ENCODE assay signal across 9 cellular contexts in genomic region chr22:43345761-43346261, GRCh38. TPM values are rescaled to one million over a fixed set of nuclear protein-coding genes. Genes with fewer than 3 reads are reported as not detected.
A peak's percentile ranks its signal among the peaks of the same experiment; 100 is the strongest.
DNase-seq lines count a peak whose midpoint lies in the region; ATAC-seq and TF ChIP-seq lines count a peak whose summit lies in the region.
"Had no signal": no experiment of that assay in that cellular context is flagged by ENCODE, and none has a peak within 500 bp of the region (broad histone marks: within the 10 kb centered on the region; RNA-seq: fewer than 3 reads in every experiment).

No MANE protein-coding gene starts in this region.

- no peaks in the 10 kb centered on the region for H3K9me3 ChIP-seq in endodermal cell (ENCODE audit: control insufficient read depth, low read length)
- H3K9me3 ChIP-seq: psoas muscle had no signal

- H3K4me3 ChIP-seq in endodermal cell (ENCODE audit: low read length), result no peak overlapping the region
- H3K4me3 ChIP-seq: psoas muscle had no signal

- no peak overlapping the region for H3K27ac ChIP-seq in endodermal cell (ENCODE audit: low read depth, low read length)
- H3K27ac ChIP-seq: psoas muscle had no signal

- H3K9me3 Mint-ChIP-seq in endodermal cell, result no peaks in the 10 kb centered on the region

- H3K4me1 ChIP-seq in endodermal cell (ENCODE audit: control insufficient read depth, insufficient read depth, low read length), result no peaks in the 10 kb centered on the region
- H3K4me1 ChIP-seq: psoas muscle had no signal

- DNase-seq in AG08395 (ENCODE audit: low spot score) (peak; percentile 39), GM10266 (ENCODE audit: extremely low spot score) (peak; percentile 38), NCI-H460 (ENCODE audit: extremely low read depth, low read depth) (peak; percentile 11), endodermal cell (peak; percentile 53), EL (no peak), mucosa of gallbladder (ENCODE audit: low spot score) (no peak)

- 79 to 81% methylated on average over 5 to 6 of the region's 6 CpGs for WGBS in endodermal cell (ENCODE audit: insufficient coverage in 1 of 2, insufficient read length in 1 of 2), 2 experiments

- H3K4me1 Mint-ChIP-seq in endodermal cell, result no peaks in the 10 kb centered on the region

- H3K27me3 Mint-ChIP-seq in endodermal cell (ENCODE audit: insufficient read depth), result peaks cover 56% of the 10 kb centered on the region

- H3K27ac Mint-ChIP-seq in endodermal cell, result no peak overlapping the region

- H3K27me3 ChIP-seq in endodermal cell (ENCODE audit: control insufficient read depth, insufficient read depth, low read length, poor library complexity, severe bottlenecking), result peaks cover 48% of the 10 kb centered on the region

- ATAC-seq in GM21360 (IDR thresholded peaks at IDR 0.05; ENCODE audit: unreplicated experiment), result no peak
- ATAC-seq in SK-N-SH treated with all-trans-retinoic acid at 6 μM for 48 hours, result no peak

- no peaks in the 10 kb centered on the region for H3K36me3 ChIP-seq in endodermal cell (ENCODE audit: control insufficient read depth, insufficient read depth, low read length)

- TF ChIP-seq CTCF in GM10266 (IDR thresholded peaks at IDR 0.05; ENCODE audit: control insufficient read depth, insufficient read depth, low read depth, missing control alignments), result no peak
- TF ChIP-seq CTCF in endodermal cell (conservative IDR thresholded peaks at IDR 0.05), result no peak

- no peak overlapping the region for H3K9ac ChIP-seq in endodermal cell (ENCODE audit: extremely low read depth, low read length, poor library complexity, severe bottlenecking)

- no peaks in the 10 kb centered on the region for H3K36me3 Mint-ChIP-seq in endodermal cell (ENCODE audit: low read depth)

- H3K4me3 Mint-ChIP-seq in endodermal cell, result no peak overlapping the region

TF ChIP-seq in SK-N-SH treated with all-trans-retinoic acid at 6 μM for 48 hours, 23 proteins besides CTCF, POLR2A, EP300 and RAD21:
- no peak for TF ChIP-seq ZFP30 (CRISPR knock-in tag; IDR thresholded peaks at IDR 0.05)
- TF ChIP-seq ZFP3 (CRISPR knock-in tag; IDR thresholded peaks at IDR 0.05), result no peak
- no peak for TF ChIP-seq CREB5 (CRISPR knock-in tag; IDR thresholded peaks at IDR 0.05; ENCODE audit: low read depth)
- no peak for TF ChIP-seq PPARA (CRISPR knock-in tag; IDR thresholded peaks at IDR 0.05; ENCODE audit: borderline replicate concordance)
- no peak for TF ChIP-seq POU6F1 (CRISPR knock-in tag; IDR thresholded peaks at IDR 0.05; ENCODE audit: borderline replicate concordance, low read depth)
- TF ChIP-seq ZNF70 (CRISPR knock-in tag; IDR thresholded peaks at IDR 0.05), result no peak
- no peak for TF ChIP-seq ZNF8 (CRISPR knock-in tag; IDR thresholded peaks at IDR 0.05)
- TF ChIP-seq, protein P1, sequence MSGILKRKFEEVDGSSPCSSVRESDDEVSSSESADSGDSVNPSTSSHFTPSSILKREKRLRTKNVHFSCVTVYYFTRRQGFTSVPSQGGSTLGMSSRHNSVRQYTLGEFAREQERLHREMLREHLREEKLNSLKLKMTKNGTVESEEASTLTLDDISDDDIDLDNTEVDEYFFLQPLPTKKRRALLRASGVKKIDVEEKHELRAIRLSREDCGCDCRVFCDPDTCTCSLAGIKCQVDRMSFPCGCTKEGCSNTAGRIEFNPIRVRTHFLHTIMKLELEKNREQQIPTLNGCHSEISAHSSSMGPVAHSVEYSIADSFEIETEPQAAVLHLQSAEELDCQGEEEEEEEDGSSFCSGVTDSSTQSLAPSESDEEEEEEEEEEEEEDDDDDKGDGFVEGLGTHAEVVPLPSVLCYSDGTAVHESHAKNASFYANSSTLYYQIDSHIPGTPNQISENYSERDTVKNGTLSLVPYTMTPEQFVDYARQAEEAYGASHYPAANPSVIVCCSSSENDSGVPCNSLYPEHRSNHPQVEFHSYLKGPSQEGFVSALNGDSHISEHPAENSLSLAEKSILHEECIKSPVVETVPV (CRISPR knock-in tag; IDR thresholded peaks at IDR 0.05), result no peak
- no peak for TF ChIP-seq TSHZ2 (CRISPR knock-in tag; IDR thresholded peaks at IDR 0.05)
- TF ChIP-seq ZNF565 (CRISPR knock-in tag; conservative IDR thresholded peaks at IDR 0.05; ENCODE audit: low read depth), result no peak
- no peak for TF ChIP-seq TCF4 (CRISPR knock-in tag; IDR thresholded peaks at IDR 0.05; ENCODE audit: borderline replicate concordance)
- no peak for TF ChIP-seq BACH2 (CRISPR knock-in tag; IDR thresholded peaks at IDR 0.05; ENCODE audit: borderline replicate concordance)
- TF ChIP-seq ESRRG (CRISPR knock-in tag; IDR thresholded peaks at IDR 0.05), result no peak
- no peak for TF ChIP-seq TOX (CRISPR knock-in tag; IDR thresholded peaks at IDR 0.05; ENCODE audit: borderline replicate concordance)
- no peak for TF ChIP-seq ZC3H10 (CRISPR knock-in tag; IDR thresholded peaks at IDR 0.05)

RNA-seq across cellular contexts. Expression of gene SCUBE1, which starts 2.6 kb away (rescaled TPM):
- 3.2 and 5.3 TPM in 2 replicates for total RNA-seq in NCI-H460 (2014; rRNA removed; shearing (Covaris generic))
- 0.76 and 0.81 TPM in 2 replicates for polyA plus RNA-seq in NCI-H460 (2014; cell fraction: nucleus; rRNA removed)
- under 1 TPM; 0.13 to 0.95 TPM for total RNA-seq in endodermal cell
- 32.3 TPM for polyA plus RNA-seq in endodermal cell (2013, experiment 1 of 2)
- polyA plus RNA-seq in endodermal cell (2013, experiment 2 of 2), result 25.2 TPM
- 1.7 TPM for total RNA-seq in mucosa of gallbladder

Comparison
In these comparisons a context has a peak if more than half of its experiments do, and no peak if none do; other contexts are left out.
1. DNase-seq: peak in AG08395 (single experiment), GM10266 (single experiment), NCI-H460 (single experiment) and endodermal cell (single experiment); none in EL (single experiment) and mucosa of gallbladder (single experiment).